19 cellular contexts compared by ENCODE assay signal in the genomic region with DNA sequence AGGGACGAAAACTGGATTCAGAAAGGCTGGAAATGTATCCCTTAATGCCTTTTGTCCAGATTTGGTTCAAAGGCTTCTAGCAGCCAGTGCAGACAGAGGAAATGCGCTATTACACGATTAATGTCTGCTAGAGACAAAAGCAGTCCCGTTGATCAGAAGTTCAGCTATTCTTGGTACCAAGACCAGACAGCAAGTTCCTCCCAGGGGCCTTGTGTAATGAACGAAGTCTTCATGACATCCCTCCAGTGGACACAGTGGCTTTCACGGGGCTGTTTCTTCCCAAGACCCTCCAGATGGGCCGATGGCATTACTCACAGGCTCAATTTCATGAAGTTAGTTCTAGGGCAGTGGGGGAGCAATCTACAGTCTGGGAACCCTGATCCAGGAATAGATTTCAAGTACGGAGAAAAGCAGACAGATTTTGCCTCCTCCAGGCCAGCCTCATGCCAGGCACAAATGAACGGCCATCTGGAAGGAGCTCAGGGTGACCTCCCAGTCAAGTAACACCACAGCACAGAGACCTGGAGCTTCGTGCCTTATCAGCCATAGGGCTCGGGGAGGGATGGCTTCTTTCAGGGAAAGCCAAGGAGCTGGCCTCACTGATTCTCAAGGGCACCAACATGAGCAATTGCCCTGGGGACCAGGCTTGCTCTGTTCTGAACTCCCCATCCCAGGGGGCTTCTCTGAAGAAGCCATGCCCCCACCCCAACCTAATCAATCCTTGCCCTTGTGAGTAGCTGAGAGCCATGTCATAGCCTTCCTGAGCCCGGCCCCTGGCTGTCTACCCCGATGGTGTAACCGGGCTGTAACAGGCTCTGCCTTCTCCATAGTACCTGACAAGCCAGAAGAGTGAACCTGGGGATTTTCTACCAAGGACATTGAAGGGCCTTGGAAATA.
A peak's percentile ranks its signal among the peaks of the same experiment; 100 is the strongest.
DNase-seq lines count a peak whose midpoint lies in the region; ATAC-seq and TF ChIP-seq lines count a peak whose summit lies in the region.
"Had no signal": no experiment of that assay in that cellular context is flagged by ENCODE, and none has a peak within 500 bp of the region (broad histone marks: within the 10 kb centered on the region; RNA-seq: fewer than 3 reads in every experiment).

No MANE protein-coding gene starts in this region.

- POLR2A ChIA-PET in activated CD4-positive, alpha-beta T cell treated with anti-CD3 and anti-CD28 coated beads for 36 hours (lab: Charles Lee), result no interaction called here
- POLR2A ChIA-PET in activated CD4-positive, alpha-beta T cell treated with anti-CD3 and anti-CD28 coated beads, Interleukin-2, amount 10 ng/mL, durations not matched to agents 7 days and 5 days (lab: Charles Lee), result no interaction called here
- POLR2A ChIA-PET in activated CD4-positive, alpha-beta memory T cell treated with anti-CD3 and anti-CD28 coated beads, Interleukin-2, amount 10 ng/mL, durations not matched to agents 7 days and 5 days (lab: Charles Lee), result no interaction called here

- H3K27me3 Mint-ChIP-seq in activated CD4-positive, alpha-beta T cell treated with anti-CD3 and anti-CD28 coated beads for 36 hours, result no peaks in the 10 kb centered on the region
- H3K27me3 Mint-ChIP-seq in activated CD4-positive, alpha-beta T cell treated with anti-CD3 and anti-CD28 coated beads, Interleukin-2, amount 10 ng/mL, durations not matched to agents 7 days and 5 days, result no peaks in the 10 kb centered on the region
- no peaks in the 10 kb centered on the region for H3K27me3 Mint-ChIP-seq in activated CD4-positive, alpha-beta memory T cell treated with anti-CD3 and anti-CD28 coated beads, Interleukin-2, amount 10 ng/mL, durations not matched to agents 7 days and 5 days
- H3K27me3 Mint-ChIP-seq: CD4-positive, alpha-beta memory T cell had no signal

- H3F3A ChIP-seq in smooth muscle cell (ENCODE audit: low read depth), result no peaks in the 10 kb centered on the region

- peak overlapping the region; percentile 11 for H3K27ac Mint-ChIP-seq in activated CD4-positive, alpha-beta T cell treated with anti-CD3 and anti-CD28 coated beads for 36 hours
- H3K27ac Mint-ChIP-seq in activated CD4-positive, alpha-beta T cell treated with anti-CD3 and anti-CD28 coated beads, Interleukin-2, amount 10 ng/mL, durations not matched to agents 7 days and 5 days, result no peak overlapping the region
- no peak overlapping the region for H3K27ac Mint-ChIP-seq in activated CD4-positive, alpha-beta memory T cell treated with anti-CD3 and anti-CD28 coated beads, Interleukin-2, amount 10 ng/mL, durations not matched to agents 7 days and 5 days

- intact Hi-C loops in activated CD4-positive, alpha-beta T cell treated with anti-CD3 and anti-CD28 coated beads for 36 hours (cut with DNase I, micrococcal nuclease), result no loop called here
- intact Hi-C loops in spleen (cut with DNase I; ENCODE audit: low total_unique reads), result loop anchor here (10.0 kb wide), 1 partner anchor 249 kb away; the partner anchor contains the start of gene GALNT11

- CTCF ChIA-PET in activated CD4-positive, alpha-beta T cell treated with anti-CD3 and anti-CD28 coated beads for 36 hours (lab: Charles Lee), result interaction anchor here (1.4 kb wide), 1 partner anchor 9 kb away, joined by 3 read pairs; no protein-coding TSS in a partner anchor
- CTCF ChIA-PET in activated CD4-positive, alpha-beta T cell treated with anti-CD3 and anti-CD28 coated beads, Interleukin-2, amount 10 ng/mL, durations not matched to agents 7 days and 5 days (lab: Charles Lee), result no interaction called here
- CTCF ChIA-PET in activated CD4-positive, alpha-beta memory T cell treated with anti-CD3 and anti-CD28 coated beads, Interleukin-2, amount 10 ng/mL, durations not matched to agents 7 days and 5 days (lab: Charles Lee), result interaction anchor here (3.2 kb wide), 1 partner anchor 7 kb away, joined by 9 read pairs; no protein-coding TSS in a partner anchor

- H4K20me1 ChIP-seq in smooth muscle cell (ENCODE audit: low read depth), result no peaks in the 10 kb centered on the region

- H3K36me3 ChIP-seq in spleen (peaks cover 0 to 53% (median 0%) of the 10 kb centered on the region in 6 donors), smooth muscle cell (ENCODE audit: low read depth) (no peaks in the 10 kb centered on the region)
- H3K36me3 ChIP-seq: BE2C had no signal

- H3K79me2 ChIP-seq in smooth muscle cell (ENCODE audit: low read depth), result no peaks in the 10 kb centered on the region

- H3K36me3 Mint-ChIP-seq in activated CD4-positive, alpha-beta T cell treated with anti-CD3 and anti-CD28 coated beads for 36 hours (ENCODE audit: low read depth), result no peaks in the 10 kb centered on the region
- H3K36me3 Mint-ChIP-seq in activated CD4-positive, alpha-beta T cell treated with anti-CD3 and anti-CD28 coated beads, Interleukin-2, amount 10 ng/mL, durations not matched to agents 7 days and 5 days (ENCODE audit: low read depth), result peaks cover 2% of the 10 kb centered on the region
- no peaks in the 10 kb centered on the region for H3K36me3 Mint-ChIP-seq in activated CD4-positive, alpha-beta memory T cell treated with anti-CD3 and anti-CD28 coated beads, Interleukin-2, amount 10 ng/mL, durations not matched to agents 7 days and 5 days (ENCODE audit: low read depth)

- no peak for DNase-seq in activated CD4-positive, alpha-beta T cell treated with anti-CD3 and anti-CD28 coated beads for 36 hours
- DNase-seq in activated CD4-positive, alpha-beta T cell treated with anti-CD3 and anti-CD28 coated beads, Interleukin-2, amount 10 ng/mL, durations not matched to agents 7 days and 5 days, result no peak
- DNase-seq in cerebellar cortex (ENCODE audit: low spot score) (peak; percentile 85), spleen (peak; percentile 52), iPS-NIHi11 (ENCODE audit: low spot score) (no peak), smooth muscle cell (lab: John Stamatoyannopoulos, UW; ENCODE audit: unreplicated experiment) (no peak)
- no peak for DNase-seq in activated CD4-positive, alpha-beta memory T cell treated with anti-CD3 and anti-CD28 coated beads, Interleukin-2, amount 10 ng/mL, durations not matched to agents 7 days and 5 days
- DNase-seq: 8988T; BE2C; CD4-positive, alpha-beta memory T cell; DMS79; NCI-H1417 treated with DMSO at 0.1 percent for 48 hours; NCI-H187 treated with DMSO at 0.1 percent for 48 hours; NCI-H226; NCI-H82; OCI-M1; SIG-M5 had no signal

- H3K27me3 ChIP-seq in layer of hippocampus (ENCODE audit: control insufficient read depth, insufficient read depth, low read length) (no peaks in the 10 kb centered on the region), spleen (replicated peaks in 1 of 7) (no peaks in the 10 kb centered on the region), smooth muscle cell (ENCODE audit: low read depth) (peaks cover 19% of the 10 kb centered on the region)
- H3K27me3 ChIP-seq: BE2C had no signal

- no peaks in the 10 kb centered on the region for H3K4me1 Mint-ChIP-seq in activated CD4-positive, alpha-beta T cell treated with anti-CD3 and anti-CD28 coated beads for 36 hours
- peaks cover 13% of the 10 kb centered on the region for H3K4me1 Mint-ChIP-seq in activated CD4-positive, alpha-beta T cell treated with anti-CD3 and anti-CD28 coated beads, Interleukin-2, amount 10 ng/mL, durations not matched to agents 7 days and 5 days
- H3K4me1 Mint-ChIP-seq in activated CD4-positive, alpha-beta memory T cell treated with anti-CD3 and anti-CD28 coated beads, Interleukin-2, amount 10 ng/mL, durations not matched to agents 7 days and 5 days, result no peaks in the 10 kb centered on the region

- no peak for TF ChIP-seq CTCF in spleen (IDR thresholded peaks at IDR 0.05 in 8 of 11, conservative IDR thresholded peaks at IDR 0.05 in 3 of 11)
- TF ChIP-seq CTCF in smooth muscle cell (IDR thresholded peaks at IDR 0.05; ENCODE audit: borderline replicate concordance, insufficient read depth, poor library complexity, severe bottlenecking), result no peak

- peak overlapping the region; percentile 10 for H3K27ac ChIP-seq in layer of hippocampus (ENCODE audit: low read depth, low read length)
- H3K27ac ChIP-seq in spleen, result no peak overlapping the region
- H3K27ac ChIP-seq in smooth muscle cell (ENCODE audit: low read depth), result no peak overlapping the region
- H3K27ac ChIP-seq: HL-60 had no signal

- no peak overlapping the region for H3K4me3 ChIP-seq in spleen
- no peak overlapping the region for H3K4me3 ChIP-seq in smooth muscle cell

- no peaks in the 10 kb centered on the region for H3K9me3 Mint-ChIP-seq in activated CD4-positive, alpha-beta T cell treated with anti-CD3 and anti-CD28 coated beads for 36 hours (ENCODE audit: low read depth)
- no peaks in the 10 kb centered on the region for H3K9me3 Mint-ChIP-seq in activated CD4-positive, alpha-beta T cell treated with anti-CD3 and anti-CD28 coated beads, Interleukin-2, amount 10 ng/mL, durations not matched to agents 7 days and 5 days
- H3K9me3 Mint-ChIP-seq in activated CD4-positive, alpha-beta memory T cell treated with anti-CD3 and anti-CD28 coated beads, Interleukin-2, amount 10 ng/mL, durations not matched to agents 7 days and 5 days, result no peaks in the 10 kb centered on the region
- H3K9me3 Mint-ChIP-seq: CD4-positive, alpha-beta memory T cell had no signal

- TF ChIP-seq POLR2A in spleen (IDR thresholded peaks at IDR 0.05), result no peak

- no peak overlapping the region for H3K9ac ChIP-seq in smooth muscle cell (ENCODE audit: low read depth)

- H3K9me3 ChIP-seq in spleen, result no peaks in the 10 kb centered on the region
- H3K9me3 ChIP-seq in smooth muscle cell (replicated peaks; ENCODE audit: low read depth), result no peaks in the 10 kb centered on the region
- H3K9me3 ChIP-seq: BE2C had no signal

- WGBS in spleen, 5 donors, result 83 to 88% (median 84%) methylated on average over 12 to 14 of the region's 14 CpGs
- WGBS in smooth muscle cell (ENCODE audit: low lambda C conversion rate), result 82% methylated on average over 14 of the region's 14 CpGs

- H3K4me1 ChIP-seq in spleen, result no peaks in the 10 kb centered on the region
- no peaks in the 10 kb centered on the region for H3K4me1 ChIP-seq in smooth muscle cell (ENCODE audit: low read depth)
- H3K4me1 ChIP-seq: BE2C had no signal

- H2AFZ ChIP-seq in smooth muscle cell (ENCODE audit: low read depth), result no peak overlapping the region

- no peak overlapping the region for H3K4me2 ChIP-seq in smooth muscle cell

- H3K4me3 Mint-ChIP-seq in activated CD4-positive, alpha-beta T cell treated with anti-CD3 and anti-CD28 coated beads for 36 hours, result no peak overlapping the region
- no peak overlapping the region for H3K4me3 Mint-ChIP-seq in activated CD4-positive, alpha-beta T cell treated with anti-CD3 and anti-CD28 coated beads, Interleukin-2, amount 10 ng/mL, durations not matched to agents 7 days and 5 days
- H3K4me3 Mint-ChIP-seq in activated CD4-positive, alpha-beta memory T cell treated with anti-CD3 and anti-CD28 coated beads, Interleukin-2, amount 10 ng/mL, durations not matched to agents 7 days and 5 days, result no peak overlapping the region
- H3K4me3 Mint-ChIP-seq: CD4-positive, alpha-beta memory T cell had no signal

- ATAC-seq in activated CD4-positive, alpha-beta T cell treated with anti-CD3 and anti-CD28 coated beads for 36 hours, result no peak

Comparison
In these comparisons a context has a peak if more than half of its experiments do, and no peak if none do; other contexts are left out.
1. DNase-seq: peak in cerebellar cortex (single experiment) and spleen (single experiment); none in activated CD4-positive, alpha-beta T cell treated with anti-CD3 and anti-CD28 coated beads for 36 hours (single experiment), activated CD4-positive, alpha-beta T cell treated with anti-CD3 and anti-CD28 coated beads, Interleukin-2, amount 10 ng/mL, durations not matched to agents 7 days and 5 days (single experiment), iPS-NIHi11 (single experiment), smooth muscle cell (single experiment) and activated CD4-positive, alpha-beta memory T cell treated with anti-CD3 and anti-CD28 coated beads, Interleukin-2, amount 10 ng/mL, durations not matched to agents 7 days and 5 days (single experiment).